In the genomic region with DNA sequence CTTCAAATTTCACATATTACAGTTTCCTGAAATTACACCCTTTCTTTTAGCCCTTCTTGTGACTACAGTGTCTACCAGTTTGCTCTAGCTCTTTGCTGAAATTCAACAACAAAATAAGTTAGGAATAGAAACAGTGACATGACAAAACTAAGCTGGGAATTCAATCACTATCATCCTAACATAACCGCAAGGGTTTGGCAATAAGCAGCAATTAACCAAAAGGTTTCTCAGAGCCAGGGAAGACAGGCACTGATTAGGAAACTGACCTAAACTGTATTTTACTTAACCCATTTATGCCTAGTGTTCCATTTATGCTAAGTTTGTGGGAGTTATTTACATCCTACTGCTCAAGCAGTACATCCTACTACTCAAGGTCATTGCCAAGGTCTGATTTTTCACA, we compare ENCODE assay signal across 20 cellular contexts. TPM values are rescaled to one million over a fixed set of nuclear protein-coding genes. Genes with fewer than 3 reads are reported as not detected.
A peak's percentile ranks its signal among the peaks of the same experiment; 100 is the strongest.
DNase-seq lines count a peak whose midpoint lies in the region; ATAC-seq, FAIRE-seq and TF ChIP-seq lines count a peak whose summit lies in the region.
"Had no signal": no experiment of that assay in that cellular context is flagged by ENCODE, and none has a peak within 500 bp of the region (broad histone marks: within the 10 kb centered on the region; RNA-seq: fewer than 3 reads in every experiment).

No MANE protein-coding gene starts in this region.

- H3K79me2 ChIP-seq in keratinocyte (ENCODE audit: control insufficient read depth, insufficient read depth, low read length), result no peaks in the 10 kb centered on the region

- H3K27ac ChIP-seq in keratinocyte (ENCODE audit: control insufficient read depth, insufficient read depth, low read length), result no peak overlapping the region
- H3K27ac ChIP-seq: 22Rv1; A549; BLaER1 treated with 17β-estradiol and CSF1 and Interleukin-3, amounts not matched to agents 10 nM and 100 nM; HL-60 had no signal

- peaks cover 6 to 15% of the 10 kb centered on the region in 2 donors for H3K4me1 Mint-ChIP-seq in immature natural killer cell

- no peak overlapping the region for H3K4me2 ChIP-seq in keratinocyte (ENCODE audit: control insufficient read depth, extremely low read depth, insufficient read depth, low read depth, low read length)
- H3K4me2 ChIP-seq: A549; BLaER1 treated with 17β-estradiol and CSF1 and Interleukin-3, amounts not matched to agents 10 nM and 100 nM had no signal

- H3K36me3 Mint-ChIP-seq in immature natural killer cell, result peaks cover 4 to 16% (median 13%) of the 10 kb centered on the region in 3 donors

- no peaks in the 10 kb centered on the region for H3K27me3 ChIP-seq in adipocyte (replicated peaks; ENCODE audit: control insufficient read depth, insufficient read depth, low read length)
- no peaks in the 10 kb centered on the region for H3K27me3 ChIP-seq in keratinocyte (ENCODE audit: control insufficient read depth, extremely low read depth, insufficient read depth, low read length)
- H3K27me3 ChIP-seq: BLaER1 treated with 17β-estradiol and CSF1 and Interleukin-3, amounts not matched to agents 10 nM and 100 nM had no signal

- TF ChIP-seq CTCF in fibroblast of mammary gland (conservative IDR thresholded peaks at IDR 0.05; ENCODE audit: control insufficient read depth, insufficient read depth, low read depth, low read length) (no peak), keratinocyte (optimal IDR thresholded peaks at IDR 0.05 in 1 of 3, IDR thresholded peaks at IDR 0.05 in 1 of 3, conservative IDR thresholded peaks at IDR 0.05 in 1 of 3; ENCODE audit: extremely low read depth in 1 of 3, insufficient read depth in 2 of 3, low read length in 3 of 3) (no peak)

- no peak overlapping the region for H3K4me3 Mint-ChIP-seq in immature natural killer cell
- H3K4me3 Mint-ChIP-seq: B cell; CD8-positive, alpha-beta T cell; H9 had no signal

- no peak overlapping the region for H3K27ac Mint-ChIP-seq in immature natural killer cell
- H3K27ac Mint-ChIP-seq: B cell; CD8-positive, alpha-beta T cell; H9 had no signal

- H3K9me1 ChIP-seq in keratinocyte (ENCODE audit: control insufficient read depth, extremely low read depth, insufficient read depth, low read length), result no peaks in the 10 kb centered on the region

- H3K9me3 Mint-ChIP-seq in immature natural killer cell, result no peaks in the 10 kb centered on the region
- H3K9me3 Mint-ChIP-seq: CD8-positive, alpha-beta T cell; H9 had no signal

- dilution Hi-C loops in keratinocyte (cut with MboI; ENCODE audit: extremely low pct_ligation_motif_present, low sequenced_read_pairs), result no loop called here

- peaks cover 23% of the 10 kb centered on the region for H3K36me3 ChIP-seq in adipocyte (ENCODE audit: control insufficient read depth, insufficient read depth, low read length, severe bottlenecking)
- H3K36me3 ChIP-seq in keratinocyte (ENCODE audit: control insufficient read depth in 2 of 2, extremely low read depth in 1 of 2, insufficient read depth in 2 of 2, low read length in 2 of 2), result peaks cover 0 to 3% of the 10 kb centered on the region in 2 experiments

- H3K9me3 ChIP-seq in adipocyte (ENCODE audit: control insufficient read depth, low read length) (no peaks in the 10 kb centered on the region), keratinocyte (ENCODE audit: control insufficient read depth, low read depth, low read length) (no peaks in the 10 kb centered on the region)
- H3K9me3 ChIP-seq: A549 had no signal

- H4K20me1 ChIP-seq in keratinocyte (ENCODE audit: control insufficient read depth, extremely low read depth, insufficient read depth, low read length), result no peaks in the 10 kb centered on the region
- H4K20me1 ChIP-seq: BLaER1 treated with 17β-estradiol and CSF1 and Interleukin-3, amounts not matched to agents 10 nM and 100 nM had no signal

- no peak for ATAC-seq in HG03442 (IDR thresholded peaks at IDR 0.05; ENCODE audit: unreplicated experiment)
- ATAC-seq: A549; CD8-positive, alpha-beta T cell; K562 had no signal

- H2AFZ ChIP-seq in keratinocyte (ENCODE audit: control insufficient read depth, low read length), result no peak overlapping the region

- peak overlapping the region; percentile 39 for H3K9ac ChIP-seq in adipocyte (ENCODE audit: low read length)
- no peak overlapping the region for H3K9ac ChIP-seq in keratinocyte (ENCODE audit: control insufficient read depth, extremely low read depth, insufficient read depth, low read length)
- H3K9ac ChIP-seq: BLaER1 treated with 17β-estradiol and CSF1 and Interleukin-3, amounts not matched to agents 10 nM and 100 nM had no signal

- peaks cover 24% of the 10 kb centered on the region for H3K4me1 ChIP-seq in adipocyte (ENCODE audit: control insufficient read depth, insufficient read depth, low read length)
- no peaks in the 10 kb centered on the region for H3K4me1 ChIP-seq in keratinocyte (ENCODE audit: control insufficient read depth, extremely low read depth, insufficient read depth, low read length)

- H3K27me3 Mint-ChIP-seq in immature natural killer cell (ENCODE audit: low read depth in 3 of 3), result peaks cover 0 to 2% (median 2%) of the 10 kb centered on the region in 3 donors
- H3K27me3 Mint-ChIP-seq: B cell had no signal

- DNase-seq in AG08396 (ENCODE audit: low spot score), result peak; percentile 10
- peak; percentile 32 for DNase-seq in adipocyte (ENCODE audit: low read depth)
- DNase-seq in fibroblast of mammary gland (ENCODE audit: low read depth), result peak; percentile 59
- no peak for DNase-seq in keratinocyte (ENCODE audit: low read depth, low spot score)
- DNase-seq in DMS79 (lab: John Stamatoyannopoulos, UW), result no peak
- DNase-seq in activated gamma-delta T cell (lab: John Stamatoyannopoulos, UW), result no peak
- DNase-seq in immature natural killer cell, result no peak
- DNase-seq: CD8-positive, alpha-beta T cell; COR-L47; DMS 273 treated with DMSO at 0.1 percent for 48 hours; GDM1; H9 had no signal

- peak; percentile 23 for FAIRE-seq in keratinocyte (lab: Jason Lieb, UNC)
- FAIRE-seq: A549, H1 had no signal

- H3K4me3 ChIP-seq in adipocyte (ENCODE audit: low read length) (peak overlapping the region; percentile 27), fibroblast of mammary gland (ENCODE audit: control insufficient read depth, low read depth, low read length) (no peak overlapping the region), keratinocyte (ENCODE audit: control insufficient read depth in 2 of 3, extremely low read depth in 1 of 3, insufficient read depth in 2 of 3, low read depth in 1 of 3, low read length in 3 of 3) (no peak overlapping the region)
- H3K4me3 ChIP-seq: A549; BLaER1 treated with 17β-estradiol and CSF1 and Interleukin-3, amounts not matched to agents 10 nM and 100 nM; K562 had no signal

RNA-seq across cellular contexts. Expression of a gene that starts 31.3 kb away (rescaled TPM):
- polyA plus RNA-seq in keratinocyte, result 29.5 to 42.6 TPM (median 40.3 TPM) in 3 replicates
- polyA plus RNA-seq in keratinocyte (2011; ENCODE audit: low read depth), result 19.7 TPM
- polyA plus RNA-seq in keratinocyte (2011; cell fraction: cytosol; rRNA removed), result 33.4 and 54.3 TPM in 2 replicates
- polyA plus RNA-seq in keratinocyte (2011; cell fraction: nucleus; rRNA removed), result 26.8 and 26.9 TPM in 2 replicates
- polyA plus RNA-seq in keratinocyte (2012; ENCODE audit: low replicate concordance), result 16.7 and 22.9 TPM in 2 replicates
- 7.4 to 20.5 TPM (median 13.1 TPM) in 3 replicates for polyA minus RNA-seq in keratinocyte
- polyA minus RNA-seq in keratinocyte (2011; cell fraction: cytosol; rRNA and poly(A)+ RNA removed), result 11.9 TPM
- 3.5 and 11.3 TPM in 2 replicates for polyA minus RNA-seq in keratinocyte (2011; cell fraction: nucleus; rRNA and poly(A)+ RNA removed)
- 10 to 100 TPM; 24.9 to 41.1 (median 28.4) TPM for polyA plus RNA-seq in immature natural killer cell

Comparison
In these comparisons a context has a peak if more than half of its experiments do, and no peak if none do; other contexts are left out.
1. DNase-seq: peak in AG08396 (single experiment), adipocyte (single experiment) and fibroblast of mammary gland (single experiment); none in keratinocyte (single experiment), DMS79 (single experiment), activated gamma-delta T cell (single experiment) and immature natural killer cell (0 of 3).